Comparison of ENCODE assay signal across 17 cellular contexts in the genomic region with DNA sequence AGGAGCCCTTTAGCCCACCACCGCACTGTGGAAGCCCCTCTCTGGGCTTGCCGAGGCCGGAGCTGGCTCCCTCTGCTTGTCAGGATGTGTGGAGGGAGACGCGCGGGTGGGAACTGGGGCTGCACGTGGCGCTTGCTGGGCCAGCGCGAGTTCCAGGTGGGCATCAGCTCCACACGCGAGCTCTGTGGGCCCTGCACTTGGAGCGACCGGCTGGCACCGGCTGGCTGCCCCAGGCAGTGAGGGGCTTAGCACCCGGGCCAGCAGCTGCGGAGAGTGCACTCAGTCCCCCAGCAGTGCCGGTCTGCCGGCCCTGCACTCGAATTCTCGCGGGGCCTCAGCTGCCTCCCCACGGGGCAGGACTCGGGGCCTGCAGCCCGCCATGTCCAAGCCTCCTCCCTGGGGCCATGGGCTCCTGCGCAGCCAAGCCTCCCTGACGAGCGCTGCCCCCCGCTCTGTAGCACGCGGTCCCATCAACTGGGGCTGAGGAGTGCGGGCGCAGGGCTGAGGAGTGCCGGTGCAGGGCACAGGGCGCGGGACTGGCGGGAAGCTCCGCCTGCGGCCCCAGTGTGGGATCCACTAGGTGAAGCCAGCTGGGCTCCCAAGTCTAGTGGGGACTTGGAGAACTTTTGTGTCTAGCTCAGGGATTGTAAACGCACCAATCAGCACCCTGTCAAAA.
A peak's percentile ranks its signal among the peaks of the same experiment; 100 is the strongest.
DNase-seq lines count a peak whose midpoint lies in the region; ATAC-seq and TF ChIP-seq lines count a peak whose summit lies in the region.
"Had no signal": no experiment of that assay in that cellular context is flagged by ENCODE, and none has a peak within 500 bp of the region (broad histone marks: within the 10 kb centered on the region; RNA-seq: fewer than 3 reads in every experiment).

No MANE protein-coding gene starts in this region.

- H2BK5ac ChIP-seq in neuronal stem cell (ENCODE audit: low read length) = no peak overlapping the region

- H3K27me3 ChIP-seq in RWPE2 (ENCODE audit: insufficient read depth, poor library complexity, severe bottlenecking) (no peaks in the 10 kb centered on the region), gastroesophageal sphincter (no peaks in the 10 kb centered on the region), neuronal stem cell (ENCODE audit: control insufficient read depth in 3 of 3, insufficient read depth in 3 of 3, low read depth in 1 of 3, low read length in 3 of 3) (no peaks in the 10 kb centered on the region), sigmoid colon (no peaks in the 10 kb centered on the region)
- H3K27me3 ChIP-seq: BLaER1 treated with 17β-estradiol and CSF1 and Interleukin-3, amounts not matched to agents 10 nM and 100 nM had no signal

- TF ChIP-seq EP300 in gastroesophageal sphincter (IDR thresholded peaks at IDR 0.05) (no peak), sigmoid colon (IDR thresholded peaks at IDR 0.05) (no peak)

- H2BK15ac ChIP-seq in neuronal stem cell (ENCODE audit: low read length) = no peak overlapping the region

- no peak overlapping the region for H3K9ac ChIP-seq in neuronal stem cell (ENCODE audit: low read depth, low read length, poor library complexity)
- H3K9ac ChIP-seq: BLaER1 treated with 17β-estradiol and CSF1 and Interleukin-3, amounts not matched to agents 10 nM and 100 nM; GM23248 had no signal

- H3K9me3 ChIP-seq in RWPE2 (ENCODE audit: severe bottlenecking) (peaks cover 8% of the 10 kb centered on the region), gastroesophageal sphincter (peaks cover 0 to 41% (median 0%) of the 10 kb centered on the region in 3 donors), neuronal stem cell (replicated peaks in 1 of 2; ENCODE audit: control insufficient read depth in 2 of 2, insufficient read depth in 1 of 2, low read depth in 1 of 2, low read length in 2 of 2) (peaks cover 0 to 7% of the 10 kb centered on the region in 2 donors), sigmoid colon (peaks cover 0 to 9% (median 0%) of the 10 kb centered on the region in 4 donors)

- no peaks in the 10 kb centered on the region for H3K79me1 ChIP-seq in neuronal stem cell (ENCODE audit: low read depth, low read length)

- no peak overlapping the region for H3K18ac ChIP-seq in neuronal stem cell (ENCODE audit: low read length)

- no peak overlapping the region for H3K4ac ChIP-seq in neuronal stem cell (ENCODE audit: low read length)

- H3K36me3 ChIP-seq in RWPE2 (ENCODE audit: low read depth) (no peaks in the 10 kb centered on the region), gastroesophageal sphincter (no peaks in the 10 kb centered on the region), neuronal stem cell (replicated peaks in 1 of 2; ENCODE audit: control insufficient read depth in 2 of 2, insufficient read depth in 2 of 2, low read length in 2 of 2) (no peaks in the 10 kb centered on the region), sigmoid colon (no peaks in the 10 kb centered on the region)
- H3K36me3 ChIP-seq: HAP-1 had no signal

- no peak overlapping the region for H3K23ac ChIP-seq in neuronal stem cell (ENCODE audit: low read depth, low read length, poor library complexity)

- H2BK120ac ChIP-seq in neuronal stem cell (ENCODE audit: low read depth, low read length) = no peak overlapping the region

- no peak overlapping the region for H3K4me2 ChIP-seq in neuronal stem cell (ENCODE audit: insufficient read depth, low read length, poor library complexity, severe bottlenecking)
- H3K4me2 ChIP-seq: BLaER1 treated with 17β-estradiol and CSF1 and Interleukin-3, amounts not matched to agents 10 nM and 100 nM had no signal

- no peak for TF ChIP-seq POLR2A in gastroesophageal sphincter (IDR thresholded peaks at IDR 0.05)
- no peak for TF ChIP-seq POLR2A in sigmoid colon (IDR thresholded peaks at IDR 0.05)

- no peak overlapping the region for H4K91ac ChIP-seq in neuronal stem cell (ENCODE audit: low read depth, low read length, poor library complexity)

- no peak overlapping the region for H2AFZ ChIP-seq in neuronal stem cell (ENCODE audit: low read length)
- H2AFZ ChIP-seq: GM23248 had no signal

- H2AK5ac ChIP-seq in neuronal stem cell (ENCODE audit: low read depth, low read length) = no peak overlapping the region

- no peak overlapping the region for H4K8ac ChIP-seq in neuronal stem cell (ENCODE audit: low read depth, low read length)

- H3K14ac ChIP-seq in neuronal stem cell (ENCODE audit: low read length) = peak overlapping the region; percentile 56

- H2BK12ac ChIP-seq in neuronal stem cell (ENCODE audit: low read length) = no peak overlapping the region

- WGBS in gastroesophageal sphincter (ENCODE audit: low coverage in 1 of 2), 2 donors = 86% methylated on average over 1 of the region's 40 CpGs; no CpG with 5 or more reads in 1 of the 2 donors
- WGBS in neuronal stem cell (ENCODE audit: extremely low coverage in 2 of 2, insufficient read length in 2 of 2, insufficient replicate concordance in 1 of 2), 2 donors = no CpG with 5 or more reads among the region's 40 CpGs
- WGBS in sigmoid colon, 2 donors = 93 to 95% methylated on average over 40 of the region's 40 CpGs

- H3K4me1 ChIP-seq in RWPE2 (ENCODE audit: insufficient read depth, poor library complexity, severe bottlenecking) (no peaks in the 10 kb centered on the region), gastroesophageal sphincter (no peaks in the 10 kb centered on the region), neuronal stem cell (ENCODE audit: control insufficient read depth in 2 of 2, insufficient read depth in 1 of 2, low read depth in 1 of 2, low read length in 2 of 2) (no peaks in the 10 kb centered on the region), sigmoid colon (no peaks in the 10 kb centered on the region)
- H3K4me1 ChIP-seq: BLaER1 treated with 17β-estradiol and CSF1 and Interleukin-3, amounts not matched to agents 10 nM and 100 nM; HAP-1 had no signal

- ATAC-seq in RWPE2 (ENCODE audit: low read depth) = no peak
- peak; percentile 19 for ATAC-seq in gastroesophageal sphincter
- ATAC-seq: CD8-positive, alpha-beta T cell; GM12878 had no signal

- DNase-seq in RWPE2 (ENCODE audit: low spot score) (peak; percentile 43), neuronal stem cell (ENCODE audit: low spot score) (no peak), sigmoid colon (peak; percentile 44), dermis blood vessel endothelial cell (no peak), putamen (ENCODE audit: low spot score) (no peak), dedifferentiated amniotic fluid mesenchymal stem cell (ENCODE audit: extremely low spot score) (no peak), inferior parietal cortex (ENCODE audit: extremely low spot score) (no peak)
- DNase-seq: CD8-positive, alpha-beta T cell; DMS 273 treated with DMSO at 0.1 percent for 48 hours; DMS53; DND-41; EL; GM23248 had no signal

- no peak for TF ChIP-seq CTCF in RWPE2 (IDR thresholded peaks at IDR 0.05; ENCODE audit: poor library complexity, severe bottlenecking)
- no peak for TF ChIP-seq CTCF in gastroesophageal sphincter (IDR thresholded peaks at IDR 0.05)
- no peak for TF ChIP-seq CTCF in sigmoid colon (IDR thresholded peaks at IDR 0.05)

- intact Hi-C loops in sigmoid colon (cut with DNase I) = no loop called here

- H3K4me3 ChIP-seq in RWPE2 (ENCODE audit: severe bottlenecking) (no peak overlapping the region), gastroesophageal sphincter (no peak overlapping the region), neuronal stem cell (ENCODE audit: low read length in 2 of 2) (no peak overlapping the region), sigmoid colon (no peak overlapping the region)
- H3K4me3 ChIP-seq: GM12878, GM23248, HAP-1 had no signal

- H3K27ac ChIP-seq in RWPE2 (ENCODE audit: poor library complexity, severe bottlenecking) = no peak overlapping the region
- H3K27ac ChIP-seq in gastroesophageal sphincter = no peak overlapping the region
- H3K27ac ChIP-seq in neuronal stem cell (replicated peaks; ENCODE audit: low read length) = no peak overlapping the region
- no peak overlapping the region for H3K27ac ChIP-seq in sigmoid colon
- H3K27ac ChIP-seq: BLaER1 treated with 17β-estradiol and CSF1 and Interleukin-3, amounts not matched to agents 10 nM and 100 nM; GM23248 had no signal

Comparison
In these comparisons a context has a peak if more than half of its experiments do, and no peak if none do; other contexts are left out.
1. DNase-seq: peak in RWPE2 (single experiment) and sigmoid colon (single experiment); none in neuronal stem cell (single experiment), dermis blood vessel endothelial cell (single experiment), putamen (single experiment), dedifferentiated amniotic fluid mesenchymal stem cell (single experiment) and inferior parietal cortex (single experiment).